ENCODE assay signal across 13 cellular contexts in the genomic region with DNA sequence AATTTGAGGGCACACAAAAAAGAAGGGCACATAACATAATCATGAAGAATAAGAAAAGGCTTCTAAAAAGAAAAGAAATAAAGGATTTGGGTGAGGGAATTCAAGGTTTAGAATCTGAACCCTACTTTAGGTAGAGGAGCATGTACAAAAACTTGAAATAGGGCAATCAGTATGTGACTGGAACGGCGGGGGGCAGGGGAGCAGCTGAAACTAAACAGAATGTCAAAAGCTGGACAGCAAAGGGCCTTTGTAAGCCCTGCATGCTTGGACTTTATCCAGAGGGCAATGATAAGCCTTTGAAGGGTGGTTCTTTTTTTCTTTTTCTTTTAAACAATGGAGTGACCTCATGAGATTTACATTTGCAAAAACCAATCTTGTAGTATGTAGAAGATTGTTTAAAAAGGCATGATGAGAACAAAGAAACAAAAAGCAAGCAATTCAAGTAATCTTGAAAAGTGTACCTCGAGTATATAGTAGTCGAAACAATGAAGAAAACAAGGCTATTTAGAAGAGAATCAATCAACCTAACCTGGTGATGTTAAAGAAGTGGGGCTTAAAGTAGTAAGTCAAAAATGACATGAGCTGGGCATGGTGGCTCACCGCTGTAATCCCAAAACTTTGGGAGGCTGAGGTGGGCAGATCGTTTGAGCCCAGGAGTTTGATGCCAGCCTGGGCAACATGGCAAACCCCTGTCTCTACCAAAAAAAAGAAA. TPM values are rescaled to one million over a fixed set of nuclear protein-coding genes. Genes with fewer than 3 reads are reported as not detected.
DNase-seq lines count a peak whose midpoint lies in the region; ATAC-seq and TF ChIP-seq lines count a peak whose summit lies in the region.
"Had no signal": no experiment of that assay in that cellular context is flagged by ENCODE, and none has a peak within 500 bp of the region (broad histone marks: within the 10 kb centered on the region; RNA-seq: fewer than 3 reads in every experiment).

No MANE protein-coding gene starts in this region.

- no peaks in the 10 kb centered on the region for H3K27me3 ChIP-seq in GM23338 (ENCODE audit: insufficient read depth)
- no peaks in the 10 kb centered on the region for H3K27me3 ChIP-seq in adrenal gland

- H3K4me3 Mint-ChIP-seq in GM23338: no peak overlapping the region; the same call in 2 of the 3 replicates
- no peak overlapping the region for H3K4me3 Mint-ChIP-seq in progenitor cell of endocrine pancreas (ENCODE audit: low read depth)
- H3K4me3 Mint-ChIP-seq: T-helper 1 cell treated with Interleukin-12 subunit alpha and Interleukin-12 subunit beta and Interleukin-4 antibody, amounts not matched to agents 30 μg/mL and 1 μg/mL, for 36 hours had no signal

- peaks cover 3% of the 10 kb centered on the region for H3F3A ChIP-seq in GM23338 (replicated peaks; ENCODE audit: low read depth)

- H2AFZ ChIP-seq in GM23338: no peak overlapping the region

- intact Hi-C loops in adrenal gland (cut with DNase I) (no loop called here), left ventricle myocardium superior (cut with micrococcal nuclease) (no loop called here)

- peaks cover 12% of the 10 kb centered on the region; the same call in 2 of the 3 replicates for H3K9me3 Mint-ChIP-seq in GM23338
- peaks cover 17% of the 10 kb centered on the region for H3K9me3 Mint-ChIP-seq in progenitor cell of endocrine pancreas (ENCODE audit: low read depth)
- H3K9me3 Mint-ChIP-seq: T-helper 1 cell treated with Interleukin-12 subunit alpha and Interleukin-12 subunit beta and Interleukin-4 antibody, amounts not matched to agents 30 μg/mL and 1 μg/mL, for 36 hours had no signal

- H3K4me1 Mint-ChIP-seq in GM23338 (peaks cover 52% of the 10 kb centered on the region), progenitor cell of endocrine pancreas (ENCODE audit: low read depth) (peaks cover 31% of the 10 kb centered on the region)

- DNase-seq in GM23338 (ENCODE audit: low spot score): peak; percentile 21
- DNase-seq in adrenal gland: peak in 4 of 7 donors; percentile 30 to 53 (median 42)
- peak; percentile 45 for DNase-seq in left ventricle myocardium superior
- DNase-seq in progenitor cell of endocrine pancreas (ENCODE audit: low spot score, unreplicated experiment): no peak
- DNase-seq in coronary artery (ENCODE audit: low spot score): no peak
- DNase-seq: activated T-cell treated with anti-CD3 and anti-CD28 coated beads, Interleukin-2, amount 50 U/mL, for 1 hour; DMS79; Kasumi-1; NCI-H82 had no signal

- no peaks in the 10 kb centered on the region for H3K9me3 ChIP-seq in adrenal gland (replicated peaks in 1 of 3)

- no peak overlapping the region for H3K4me2 ChIP-seq in GM23338

- peaks cover 95% of the 10 kb centered on the region for H3K79me2 ChIP-seq in GM23338 (replicated peaks; ENCODE audit: insufficient read depth)

- ATAC-seq in GM23338 (no peak), left ventricle myocardium superior (peak; percentile 74), GM18909 (IDR thresholded peaks at IDR 0.05; ENCODE audit: poor library complexity, unreplicated experiment) (no peak), GM18873 (IDR thresholded peaks at IDR 0.05; ENCODE audit: low FRiP score, unreplicated experiment) (no peak), GM18868 (IDR thresholded peaks at IDR 0.05; ENCODE audit: unreplicated experiment) (no peak)

- H3K9me2 ChIP-seq in GM23338 (ENCODE audit: insufficient read depth): no peaks in the 10 kb centered on the region

- no peak for TF ChIP-seq CTCF in GM23338 (conservative IDR thresholded peaks at IDR 0.05; ENCODE audit: low read depth in 2 of 2)
- no peak for TF ChIP-seq CTCF in adrenal gland (IDR thresholded peaks at IDR 0.05)
- no peak for TF ChIP-seq CTCF in progenitor cell of endocrine pancreas (IDR thresholded peaks at IDR 0.05; ENCODE audit: unreplicated experiment)
- no peak for TF ChIP-seq CTCF in coronary artery (IDR thresholded peaks at IDR 0.05)

- TF ChIP-seq POLR2A in adrenal gland (IDR thresholded peaks at IDR 0.05): no peak

- H3K36me3 Mint-ChIP-seq in GM23338 (ENCODE audit: low read depth): peaks cover 55% of the 10 kb centered on the region
- peaks cover 17% of the 10 kb centered on the region for H3K36me3 Mint-ChIP-seq in progenitor cell of endocrine pancreas (ENCODE audit: insufficient read depth)

- H3K4me1 ChIP-seq in GM23338 (ENCODE audit: insufficient read depth): peaks cover 62% of the 10 kb centered on the region
- H3K4me1 ChIP-seq in adrenal gland (replicated peaks in 1 of 2): peaks cover 32 to 43% of the 10 kb centered on the region in 2 donors

- H3K27me3 Mint-ChIP-seq in GM23338 (ENCODE audit: insufficient read depth, low read depth, poor library complexity): peaks cover 4% of the 10 kb centered on the region
- no peaks in the 10 kb centered on the region for H3K27me3 Mint-ChIP-seq in progenitor cell of endocrine pancreas

- WGBS in adrenal gland, 4 donors: 64 to 71% (median 66%) methylated on average over 6 of the region's 6 CpGs

- H3K27ac Mint-ChIP-seq in GM23338 (no peak overlapping the region; the same call in 1 of the 2 replicates), progenitor cell of endocrine pancreas (peak overlapping the region; percentile 91)
- H3K27ac Mint-ChIP-seq: T-helper 1 cell treated with Interleukin-12 subunit alpha and Interleukin-12 subunit beta and Interleukin-4 antibody, amounts not matched to agents 30 μg/mL and 1 μg/mL, for 36 hours had no signal

- H3K27ac ChIP-seq in GM23338 (ENCODE audit: low read depth) (peak overlapping the region; percentile 79; the same call in 1 of the 2 replicates), adrenal gland (peak overlapping the region in 2 of 5 donors; percentile 4 to 12), coronary artery (no peak overlapping the region)

- H4K20me1 ChIP-seq in GM23338 (replicated peaks; ENCODE audit: insufficient read depth): peaks cover 34% of the 10 kb centered on the region

- H3K36me3 ChIP-seq in GM23338 (ENCODE audit: insufficient read depth) (0 out of 2 replicates have a peak, but pooled peaks cover 3% of the 10 kb centered on the region), adrenal gland (replicated peaks in 1 of 2) (peaks cover 0 to 8% of the 10 kb centered on the region in 2 donors)

- H3K4me3 ChIP-seq in GM23338 (no peak overlapping the region), adrenal gland (no peak overlapping the region), coronary artery (no peak overlapping the region)

RNA-seq across cellular contexts. Expression of gene ANKFY1, which starts 46.7 kb away (rescaled TPM):
- total RNA-seq in GM23338 (2014; rRNA removed; shearing (Covaris generic)): 44.4 and 55.2 TPM in 2 replicates
- polyA plus RNA-seq in GM23338 (2016; fragmentation: Nextera tagmentation; extraction: Ambion mirVana): 12.1 and 12.9 TPM in 2 replicates
- total RNA-seq in adrenal gland: 10 to 100 TPM; 44.7 to 91.0 (median 65.6) TPM
- polyA plus RNA-seq in adrenal gland: 10 to 100 TPM; 14.8 to 25.6 (median 22.4) TPM
- total RNA-seq in left ventricle myocardium superior: 24.4 TPM
- 59.8 and 64.6 TPM in 2 replicates for total RNA-seq in progenitor cell of endocrine pancreas

RNA-seq across cellular contexts. Expression of gene UBE2G1, which starts 56.0 kb away (rescaled TPM):
- 145 and 161 TPM in 2 replicates for total RNA-seq in GM23338 (2014; rRNA removed; shearing (Covaris generic))
- polyA plus RNA-seq in GM23338 (2016; fragmentation: Nextera tagmentation; extraction: Ambion mirVana): 64.2 and 71.9 TPM in 2 replicates
- 10 to 100 TPM; 40.6 to 63.6 (median 56.2) TPM for total RNA-seq in adrenal gland
- 10 to 100 TPM in 1 of 3 donors, 1 to 10 TPM in 2; 7.6 to 49.8 (median 8.1) TPM for polyA plus RNA-seq in adrenal gland
- 105 TPM for total RNA-seq in left ventricle myocardium superior
- 82.6 and 87.8 TPM in 2 replicates for total RNA-seq in progenitor cell of endocrine pancreas

Comparison
In these comparisons a context has a peak if more than half of its experiments do, and no peak if none do; other contexts are left out.
1. DNase-seq: peak in GM23338 (single experiment), adrenal gland (4 of 7) and left ventricle myocardium superior (single experiment); none in progenitor cell of endocrine pancreas (single experiment) and coronary artery (single experiment).